In genomic region chr5:2487152-2487763, GRCh38 we compare ENCODE assay signal across 27 cellular contexts.
"Had no signal": no experiment of that assay in that cellular context is flagged by ENCODE, and none has a peak within 500 bp of the region (broad histone marks: within the 10 kb centered on the region; RNA-seq: fewer than 3 reads in every experiment).

No MANE protein-coding gene starts in this region.

- H3K27ac ChIP-seq: lower lobe of right lung, pancreas, prostate gland, skin epidermis, stomach, testis, thyroid gland, transverse colon, upper lobe of right lung had no signal

- H3K36me3 ChIP-seq: lower lobe of right lung, pancreas, prostate gland, stomach, thyroid gland, transverse colon, upper lobe of right lung had no signal

- FAIRE-seq: keratinocyte, pancreas, urothelium cell line had no signal

- H3K27me3 ChIP-seq: stomach, testis, thyroid gland, transverse colon, upper lobe of right lung had no signal

- DNase-seq: hippocampal formation; kidney glomerular epithelial cell; left cardiac atrium; left ventricle myocardium superior; lower lobe of right lung; mammary epithelial cell; mesenchymal stem cell; naive thymus-derived CD8-positive, alpha-beta T cell; pancreas; posterior cingulate gyrus; retina; right cardiac atrium; stimulated activated CD4-positive, alpha-beta T cell treated with anti-CD3 and anti-CD28 coated beads, Interleukin-12 subunit alpha, Interleukin-12 subunit beta, amount 100 ng/mL, for 4 hours; stimulated activated CD4-positive, alpha-beta T cell treated with anti-CD3 and anti-CD28 coated beads, Interleukin-15, amount 100 ng/mL, for 24 hours; stimulated activated CD4-positive, alpha-beta T cell treated with anti-CD3 and anti-CD28 coated beads, Interleukin-2, amount 100 ng/mL, for 24 hours; stimulated activated CD4-positive, alpha-beta T cell treated with anti-CD3 and anti-CD28 coated beads, Interleukin-4, amount 100 ng/mL, for 1 hour; stimulated activated naive B cell treated with anti-CD40 and anti-IgM and Interleukin-4, amounts not matched to agents 10 μg/mL and 1 μg/mL and 100 μg/mL, for 72 hours; stimulated activated naive CD8-positive, alpha-beta T cell treated with anti-CD3 and anti-CD28 coated beads, Interleukin-15, Interleukin-2, amounts not matched to agents 100 U/mL and 50 U/mL, for 24 hours; stomach; testis; thyroid gland; transverse colon had no signal

- H3K9me3 ChIP-seq: prostate gland, testis, thyroid gland, upper lobe of right lung had no signal

- H3K4me3 ChIP-seq: lower lobe of right lung, pancreas, prostate gland, skin epidermis, stomach, testis, thyroid gland, transverse colon, upper lobe of right lung had no signal

- H3K4me1 ChIP-seq: lower lobe of right lung, pancreas, prostate gland, stomach, testis, thyroid gland, transverse colon, upper lobe of right lung had no signal
